Comparison of ENCODE assay signal across 14 cellular contexts in genomic region chr3:5213574-5213966, GRCh38. TPM values are rescaled to one million over a fixed set of nuclear protein-coding genes. Genes with fewer than 3 reads are reported as not detected.
DNase-seq lines count a peak whose midpoint lies in the region; ATAC-seq and TF ChIP-seq lines count a peak whose summit lies in the region.
"Had no signal": no experiment of that assay in that cellular context is flagged by ENCODE, and none has a peak within 500 bp of the region (broad histone marks: within the 10 kb centered on the region; RNA-seq: fewer than 3 reads in every experiment).

No MANE protein-coding gene starts in this region.

- TF ChIP-seq CTCF in ovary (IDR thresholded peaks at IDR 0.05) (no peak), BE2C (IDR thresholded peaks at IDR 0.05; ENCODE audit: low read depth, low read length) (no peak)

- H4K20me1 ChIP-seq in Karpas-422 (ENCODE audit: insufficient read depth, low read depth, low read length) = peaks cover 12% of the 10 kb centered on the region; the same call in 1 of the 2 replicates

- no peak for TF ChIP-seq EP300 in ovary (IDR thresholded peaks at IDR 0.05)

- POLR2A ChIA-PET in CD4-positive, alpha-beta memory T cell (lab: Charles Lee; ENCODE audit: partially characterized antibody) = interaction anchor here (1.2 kb wide), 1 partner anchor 26 kb away, joined by 5 read pairs; the partner anchor contains the start of gene EDEM1

- peaks cover 83 to 93% of the 10 kb centered on the region in 2 donors for H3K36me3 Mint-ChIP-seq in CD4-positive, alpha-beta memory T cell
- peaks cover 100% of the 10 kb centered on the region for H3K36me3 Mint-ChIP-seq in activated T-helper 17 cell treated with anti-CD3 and anti-CD28 coated beads, Interleukin-2, amount 50 U/mL, for 72 hours (ENCODE audit: low read depth)

- peak; percentile 39 for ATAC-seq in activated T-helper 17 cell treated with anti-CD3 and anti-CD28 coated beads, Interleukin-2, amount 50 U/mL, for 72 hours (replicated peaks)
- ATAC-seq in HG02678 (IDR thresholded peaks at IDR 0.05; ENCODE audit: unreplicated experiment) = no peak

- peaks cover 90% of the 10 kb centered on the region for H3K36me3 ChIP-seq in CD4-positive, alpha-beta memory T cell (ENCODE audit: insufficient read depth, low read length)
- H3K36me3 ChIP-seq in HUES48 (ENCODE audit: control insufficient read depth, insufficient read depth, low read length) = peaks cover 70% of the 10 kb centered on the region
- peaks cover 84% of the 10 kb centered on the region for H3K36me3 ChIP-seq in Karpas-422 (ENCODE audit: insufficient read depth, low read length)
- no peaks in the 10 kb centered on the region for H3K36me3 ChIP-seq in ovary
- no peaks in the 10 kb centered on the region; the same call in 1 of the 2 replicates for H3K36me3 ChIP-seq in BE2C

- peaks cover 6 to 8% (median 8%) of the 10 kb centered on the region in 4 donors for H3K4me1 Mint-ChIP-seq in CD4-positive, alpha-beta memory T cell
- H3K4me1 Mint-ChIP-seq in activated T-helper 17 cell treated with anti-CD3 and anti-CD28 coated beads, Interleukin-2, amount 50 U/mL, for 72 hours = peaks cover 30% of the 10 kb centered on the region

- no peaks in the 10 kb centered on the region for H3K27me3 ChIP-seq in CD4-positive, alpha-beta memory T cell (ENCODE audit: insufficient read depth, low read length)
- H3K27me3 ChIP-seq in HUES48 (ENCODE audit: control insufficient read depth, insufficient read depth, low read length) (no peaks in the 10 kb centered on the region), Karpas-422 (ENCODE audit: low read length) (no peaks in the 10 kb centered on the region), ovary (no peaks in the 10 kb centered on the region), BE2C (no peaks in the 10 kb centered on the region)
- H3K27me3 ChIP-seq: sigmoid colon, suprapubic skin had no signal

- CTCF ChIA-PET in CD4-positive, alpha-beta memory T cell (lab: Charles Lee; ENCODE audit: partially characterized antibody) = interaction anchor here (0.6 kb wide), 1 partner anchor 94 kb away, joined by 3 read pairs; no protein-coding TSS in a partner anchor

- H2AFZ ChIP-seq in Karpas-422 (ENCODE audit: low read length) = no peak overlapping the region

- no peak overlapping the region for H3K4me3 ChIP-seq in CD4-positive, alpha-beta memory T cell (ENCODE audit: low read length in 2 of 2)
- H3K4me3 ChIP-seq in HUES48 (ENCODE audit: low read depth, low read length) = no peak overlapping the region
- H3K4me3 ChIP-seq in Karpas-422 (ENCODE audit: low read length) = no peak overlapping the region
- no peak overlapping the region for H3K4me3 ChIP-seq in ovary
- no peak overlapping the region for H3K4me3 ChIP-seq in BE2C (ENCODE audit: low read depth, low read length)
- H3K4me3 ChIP-seq: sigmoid colon, suprapubic skin had no signal

- intact Hi-C loops in CD4-positive, alpha-beta memory T cell (cut with micrococcal nuclease) = no loop called here
- intact Hi-C loops in ovary (cut with DNase I) = no loop called here

- no peak overlapping the region for H3K27ac ChIP-seq in CD4-positive, alpha-beta memory T cell (ENCODE audit: low read depth, low read length)
- H3K27ac ChIP-seq in HUES48 (ENCODE audit: low read depth, low read length) (peak overlapping the region; percentile 77), Karpas-422 (ENCODE audit: low read length) (no peak overlapping the region), ovary (no peak overlapping the region)
- H3K27ac ChIP-seq: sigmoid colon, suprapubic skin had no signal

- H3K9me3 ChIP-seq in CD4-positive, alpha-beta memory T cell (ENCODE audit: control insufficient read depth in 1 of 2, low read length in 2 of 2) = no peaks in the 10 kb centered on the region
- H3K9me3 ChIP-seq in HUES48 (ENCODE audit: control insufficient read depth, insufficient read depth, low read length) (no peaks in the 10 kb centered on the region), Karpas-422 (ENCODE audit: low read length) (no peaks in the 10 kb centered on the region), ovary (no peaks in the 10 kb centered on the region), BE2C (no peaks in the 10 kb centered on the region)
- H3K9me3 ChIP-seq: sigmoid colon, suprapubic skin had no signal

- no peaks in the 10 kb centered on the region for H3K9me3 Mint-ChIP-seq in CD4-positive, alpha-beta memory T cell
- H3K9me3 Mint-ChIP-seq in activated T-helper 17 cell treated with anti-CD3 and anti-CD28 coated beads, Interleukin-2, amount 50 U/mL, for 72 hours = no peaks in the 10 kb centered on the region

- H3K4me2 ChIP-seq in Karpas-422 (ENCODE audit: low read depth, low read length, poor library complexity, severe bottlenecking) = no peak overlapping the region

- no peak for DNase-seq in CD4-positive, alpha-beta memory T cell
- DNase-seq in iPS-NIHi11 (ENCODE audit: low spot score) (peak; percentile 71), Karpas-422 (no peak), ovary (no peak), BE2C (no peak)
- DNase-seq: activated effector memory CD4-positive, alpha-beta T cell treated with Interleukin-2 at 50 U/mL for 16 hours; foreskin fibroblast; NCI-H1417 treated with DMSO at 0.1 percent for 48 hours; NCI-H2171 treated with DMSO at 0.1 percent for 48 hours; sigmoid colon had no signal

- H3K27me3 Mint-ChIP-seq in CD4-positive, alpha-beta memory T cell = no peaks in the 10 kb centered on the region
- H3K27me3 Mint-ChIP-seq in activated T-helper 17 cell treated with anti-CD3 and anti-CD28 coated beads, Interleukin-2, amount 50 U/mL, for 72 hours = no peaks in the 10 kb centered on the region

- no peak for TF ChIP-seq POLR2A in ovary (IDR thresholded peaks at IDR 0.05)

- peak overlapping the region in 6 of 7 donors; percentile 52 to 84 (median 70) for H3K27ac Mint-ChIP-seq in CD4-positive, alpha-beta memory T cell
- H3K27ac Mint-ChIP-seq in activated T-helper 17 cell treated with anti-CD3 and anti-CD28 coated beads, Interleukin-2, amount 50 U/mL, for 72 hours = peak overlapping the region; percentile 74

- H3K9ac ChIP-seq in HUES48 (ENCODE audit: low read depth, low read length) (no peak overlapping the region), Karpas-422 (ENCODE audit: low read length) (no peak overlapping the region)

- no peaks in the 10 kb centered on the region for H3K9me2 ChIP-seq in Karpas-422 (replicated peaks; ENCODE audit: insufficient read depth, low read length)

- WGBS in ovary, 3 donors = 62 to 71% (median 69%) methylated on average over 7 of the region's 7 CpGs

- peaks cover 11% of the 10 kb centered on the region; the same call in 1 of the 2 replicates for H3K79me2 ChIP-seq in Karpas-422 (ENCODE audit: low read length)

- H3K4me3 Mint-ChIP-seq in CD4-positive, alpha-beta memory T cell = no peak overlapping the region
- H3K4me3 Mint-ChIP-seq in activated T-helper 17 cell treated with anti-CD3 and anti-CD28 coated beads, Interleukin-2, amount 50 U/mL, for 72 hours = no peak overlapping the region

- H3K4me1 ChIP-seq in CD4-positive, alpha-beta memory T cell (ENCODE audit: insufficient read depth, low read length) = no peaks in the 10 kb centered on the region
- H3K4me1 ChIP-seq in HUES48 (ENCODE audit: control insufficient read depth, insufficient read depth, low read length) (peaks cover 29% of the 10 kb centered on the region), Karpas-422 (ENCODE audit: low read length) (peaks cover 10% of the 10 kb centered on the region), ovary (ENCODE audit: insufficient read depth) (peaks cover 2% of the 10 kb centered on the region), BE2C (no peaks in the 10 kb centered on the region)

RNA-seq across cellular contexts. Expression of gene EDEM1, which starts 26.1 kb away (rescaled TPM):
- total RNA-seq in CD4-positive, alpha-beta memory T cell = 100 to 1,000 TPM; 146 to 153 TPM
- polyA plus RNA-seq in CD4-positive, alpha-beta memory T cell = 10 to 100 TPM; 42.4 to 52.9 TPM
- total RNA-seq in activated T-helper 17 cell treated with anti-CD3 and anti-CD28 coated beads, Interleukin-2, amount 50 U/mL, for 72 hours = 100 to 1,000 TPM; 145 to 194 TPM
- total RNA-seq in Karpas-422 (2014; rRNA removed; shearing (Covaris generic); ENCODE audit: low replicate concordance) = 68.8 and 134 TPM in 2 replicates
- 10 to 100 TPM; 19.5 to 43.4 (median 31.5) TPM for total RNA-seq in ovary
- 10 to 100 TPM; 11.5 to 14.3 TPM for polyA plus RNA-seq in ovary
- polyA plus RNA-seq in BE2C (2012; ENCODE audit: insufficient read depth, insufficient read length, low read depth) = 8.4 TPM
